19 cellular contexts compared by ENCODE assay signal in the genomic region with DNA sequence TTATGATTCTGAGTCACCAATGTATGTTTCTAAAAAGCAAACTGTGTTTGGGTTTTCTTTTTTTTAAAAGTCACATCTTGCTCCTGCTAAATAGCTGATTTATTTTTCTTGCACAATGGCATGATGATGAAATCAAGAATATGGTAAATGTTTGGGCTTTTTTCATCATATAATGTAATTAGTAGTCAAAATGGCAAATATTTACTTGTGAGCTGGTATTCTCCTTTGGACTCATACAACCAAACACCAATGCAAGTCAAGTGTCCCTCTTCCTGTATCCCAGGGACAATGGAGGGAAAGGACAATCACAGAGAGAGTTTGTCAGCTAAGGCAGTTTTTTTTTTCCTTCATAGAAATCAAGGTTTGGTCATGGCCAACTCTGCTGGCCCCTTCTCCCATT.
DNase-seq lines count a peak whose midpoint lies in the region; ATAC-seq and TF ChIP-seq lines count a peak whose summit lies in the region.
"Had no signal": no experiment of that assay in that cellular context is flagged by ENCODE, and none has a peak within 500 bp of the region (broad histone marks: within the 10 kb centered on the region; RNA-seq: fewer than 3 reads in every experiment).

No MANE protein-coding gene starts in this region.

- H4K8ac ChIP-seq in mesenchymal stem cell (ENCODE audit: low read length): no peak overlapping the region

- no peak overlapping the region for H2BK120ac ChIP-seq in mesenchymal stem cell (ENCODE audit: low read depth, low read length)

- H3K79me1 ChIP-seq in mesenchymal stem cell (replicated peaks; ENCODE audit: low read length, poor library complexity, severe bottlenecking): no peaks in the 10 kb centered on the region

- TF ChIP-seq CTCF in OCI-LY1 (IDR thresholded peaks at IDR 0.05; ENCODE audit: low read length) (no peak), fibroblast of mammary gland (conservative IDR thresholded peaks at IDR 0.05; ENCODE audit: control insufficient read depth, insufficient read depth, low read depth, low read length) (no peak), GM13977 (IDR thresholded peaks at IDR 0.05; ENCODE audit: extremely low read depth, insufficient read depth, missing control alignments) (no peak)

- H3K4me1 ChIP-seq in OCI-LY1 (ENCODE audit: insufficient read depth, low read length, severe bottlenecking) (peaks cover 32% of the 10 kb centered on the region), mesenchymal stem cell (ENCODE audit: control insufficient read depth, insufficient read depth, low read depth, low read length) (peaks cover 2% of the 10 kb centered on the region)

- in situ Hi-C loops in GM13977 (cut with MboI; ENCODE audit: low pct_unique_long_range_greater_than_20kb, low sequenced_read_pairs, unreplicated experiment): no loop called here

- H4K20me1 ChIP-seq in OCI-LY1 (ENCODE audit: insufficient read depth, low read length): no peaks in the 10 kb centered on the region

- H3K36me3 ChIP-seq in OCI-LY1 (ENCODE audit: insufficient read depth, low read length) (no peaks in the 10 kb centered on the region), mesenchymal stem cell (ENCODE audit: control insufficient read depth in 1 of 2, insufficient read depth in 2 of 2, low read depth in 1 of 2, low read length in 2 of 2) (no peaks in the 10 kb centered on the region)

- H3K14ac ChIP-seq in mesenchymal stem cell (ENCODE audit: low read length in 2 of 2): no peak overlapping the region

- no peak overlapping the region for H2BK12ac ChIP-seq in mesenchymal stem cell (ENCODE audit: low read length in 2 of 2)

- H2BK15ac ChIP-seq in mesenchymal stem cell (ENCODE audit: low read depth, poor library complexity, severe bottlenecking): no peak overlapping the region

- no peaks in the 10 kb centered on the region for H3K9me2 ChIP-seq in OCI-LY1 (ENCODE audit: low read depth, low read length)

- H3K27me3 ChIP-seq in OCI-LY1 (ENCODE audit: insufficient read depth, low read length) (no peaks in the 10 kb centered on the region), mesenchymal stem cell (ENCODE audit: control insufficient read depth in 1 of 2, insufficient read depth in 1 of 2, low read length in 2 of 2) (no peaks in the 10 kb centered on the region)

- no peaks in the 10 kb centered on the region for H3K79me2 ChIP-seq in OCI-LY1 (ENCODE audit: insufficient read depth, low read length)

- no peak overlapping the region for H3K4ac ChIP-seq in mesenchymal stem cell (ENCODE audit: low read depth in 1 of 2, low read length in 2 of 2)

- peak; percentile 41 for DNase-seq in DMS53 (lab: John Stamatoyannopoulos, UW)
- peak; percentile 57 for DNase-seq in fibroblast of mammary gland (ENCODE audit: low read depth)
- DNase-seq in mesenchymal stem cell: no peak
- DNase-seq in GOT3 (lab: John Stamatoyannopoulos, UW): no peak
- no peak for DNase-seq in GM13977 (ENCODE audit: low spot score)
- DNase-seq: DMS 273 treated with DMSO at 0.1 percent for 48 hours, EL, H7, Karpas-422, MM.1S, NCI-H1105, NCI-H187, NCI-H226, NCI-H524 treated with DMSO at 0.1 percent for 48 hours, SHP77 treated with DMSO at 0.1 percent for 48 hours had no signal

- H3K4me3 ChIP-seq in OCI-LY1 (ENCODE audit: low read depth, low read length, poor library complexity, severe bottlenecking): no peak overlapping the region
- no peak overlapping the region for H3K4me3 ChIP-seq in fibroblast of mammary gland (ENCODE audit: control insufficient read depth, low read depth, low read length)
- no peak overlapping the region for H3K4me3 ChIP-seq in mesenchymal stem cell (ENCODE audit: insufficient read depth in 1 of 2, low read depth in 1 of 2, low read length in 2 of 2)
- H3K4me3 ChIP-seq: A549 had no signal

- peak overlapping the region in 1 of 2 experiments; percentile 8 for H3K18ac ChIP-seq in mesenchymal stem cell (ENCODE audit: low read depth in 1 of 2, low read length in 2 of 2)

- no peak for ATAC-seq in HG03469 (IDR thresholded peaks at IDR 0.05; ENCODE audit: unreplicated experiment)
- ATAC-seq: A549 had no signal

- H3F3A ChIP-seq in OCI-LY1 (ENCODE audit: insufficient read depth, low read length): no peaks in the 10 kb centered on the region

- H2BK5ac ChIP-seq in mesenchymal stem cell (ENCODE audit: low read depth, low read length, poor library complexity, severe bottlenecking): no peak overlapping the region

- no peak overlapping the region for H4K91ac ChIP-seq in mesenchymal stem cell (ENCODE audit: low read length)

- H2AFZ ChIP-seq in OCI-LY1 (ENCODE audit: low read length): no peak overlapping the region
- H2AFZ ChIP-seq in mesenchymal stem cell (ENCODE audit: low read depth, low read length): no peak overlapping the region

- H3K9ac ChIP-seq in OCI-LY1 (ENCODE audit: low read length): no peak overlapping the region
- no peak overlapping the region for H3K9ac ChIP-seq in mesenchymal stem cell (ENCODE audit: low read length)

- peak overlapping the region; percentile 4 for H2AK5ac ChIP-seq in mesenchymal stem cell (ENCODE audit: low read length, severe bottlenecking)

- H3K27ac ChIP-seq in OCI-LY1 (ENCODE audit: low read depth, low read length, poor library complexity, severe bottlenecking): peak overlapping the region; percentile 36
- H3K27ac ChIP-seq in mesenchymal stem cell (ENCODE audit: low read length, poor library complexity, severe bottlenecking): no peak overlapping the region
- H3K27ac ChIP-seq: A549, C4-2B had no signal

- H3K23ac ChIP-seq in mesenchymal stem cell (ENCODE audit: low read length in 2 of 2): no peak overlapping the region

- H3K4me2 ChIP-seq in OCI-LY1 (ENCODE audit: low read length) (no peak overlapping the region), mesenchymal stem cell (ENCODE audit: low read length, poor library complexity, severe bottlenecking) (no peak overlapping the region)
- H3K4me2 ChIP-seq: A549 had no signal

- H3K9me3 ChIP-seq in OCI-LY1 (ENCODE audit: low read length): no peaks in the 10 kb centered on the region
- H3K9me3 ChIP-seq in mesenchymal stem cell (ENCODE audit: control insufficient read depth, low read length): no peaks in the 10 kb centered on the region
- H3K9me3 ChIP-seq: A549 had no signal

Comparison
In these comparisons a context has a peak if more than half of its experiments do, and no peak if none do; other contexts are left out.
1. DNase-seq: peak in DMS53 (single experiment) and fibroblast of mammary gland (single experiment); none in mesenchymal stem cell (single experiment), GOT3 (single experiment) and GM13977 (single experiment).